In genomic region chr6:68235192-68235812, GRCh38 we compare ENCODE assay signal across 1 cellular context.
TF ChIP-seq lines count a peak whose summit lies in the region.

No MANE protein-coding gene starts in this region.

TF ChIP-seq in SK-N-SH, 30 proteins besides CTCF, POLR2A, EP300 and RAD21 (continued from another document):
- no peak for TF ChIP-seq ZBTB33 (IDR thresholded peaks at IDR 0.05; ENCODE audit: borderline replicate concordance, low read depth)
- no peak for TF ChIP-seq CHD2 (IDR thresholded peaks at IDR 0.05; ENCODE audit: low read length, partially characterized antibody)
- no peak for TF ChIP-seq POLR2AphosphoS5 (IDR thresholded peaks at IDR 0.05; ENCODE audit: low read depth, low read length)
- TF ChIP-seq USF2 (IDR thresholded peaks at IDR 0.05; ENCODE audit: borderline replicate concordance, low read depth, low read length), result no peak
- TF ChIP-seq MEF2A (IDR thresholded peaks at IDR 0.05; ENCODE audit: borderline replicate concordance, low read depth), result no peak
- no peak for TF ChIP-seq TCF12 (IDR thresholded peaks at IDR 0.05)
